In genomic region chr15:65133550-65134200, GRCh38 we compare ENCODE assay signal across 8 cellular contexts. TPM values are rescaled to one million over a fixed set of nuclear protein-coding genes. Genes with fewer than 3 reads are reported as not detected.
DNase-seq lines count a peak whose midpoint lies in the region; ATAC-seq and TF ChIP-seq lines count a peak whose summit lies in the region.

TSS of gene PDCD7 (minus strand) at chr15:65133808. CDS start at chr15:65133781, 27 bp downstream.

- H3K36me3 ChIP-seq in MM.1S (replicated peaks; ENCODE audit: insufficient read depth, low read length) (no peaks in the 10 kb centered on the region), neural progenitor cell (no peaks in the 10 kb centered on the region)

- peak within 1 kb of the TSS; percentile 92 for H3K4me2 ChIP-seq in H9 (ENCODE audit: insufficient read depth, insufficient read length, low read length)
- peak within 1 kb of the TSS; percentile 84 for H3K4me2 ChIP-seq in MM.1S (ENCODE audit: low read depth, low read length)
- H3K4me2 ChIP-seq in neural progenitor cell, result peak within 1 kb of the TSS; percentile 85

- H3K9me3 ChIP-seq in H9 (ENCODE audit: control insufficient read depth, low read depth, low read length) (peaks cover 9% of the 10 kb centered on the region), MM.1S (replicated peaks; ENCODE audit: insufficient read depth, low read length) (no peaks in the 10 kb centered on the region), neural progenitor cell (ENCODE audit: low read depth) (no peaks in the 10 kb centered on the region)

- H2BK12ac ChIP-seq in H9 (ENCODE audit: insufficient read length, low read depth, low read length), result no peak within 1 kb of the TSS

- no peak within 1 kb of the TSS for H3K27ac ChIP-seq in H9 (ENCODE audit: insufficient read length, low read depth, low read length)
- H3K27ac ChIP-seq in MM.1S (ENCODE audit: low read length), result peak within 1 kb of the TSS; percentile 85
- H3K27ac ChIP-seq in foreskin keratinocyte, result peak within 1 kb of the TSS; percentile 20
- no peak within 1 kb of the TSS for H3K27ac ChIP-seq in neural progenitor cell

- H2BK15ac ChIP-seq in H9 (ENCODE audit: low read depth, low read length), result no peak within 1 kb of the TSS

- no peaks in the 10 kb centered on the region for H3K79me2 ChIP-seq in H9 (ENCODE audit: insufficient read depth, low read length)
- peaks cover 40% of the 10 kb centered on the region for H3K79me2 ChIP-seq in MM.1S (ENCODE audit: low read length)
- H3K79me2 ChIP-seq in neural progenitor cell (ENCODE audit: low read depth), result peaks cover 29% of the 10 kb centered on the region

- TF ChIP-seq CTCF in H9 (conservative IDR thresholded peaks at IDR 0.05) (no peak), MM.1S (IDR thresholded peaks at IDR 0.05; ENCODE audit: low read length) (no peak), foreskin keratinocyte (conservative IDR thresholded peaks at IDR 0.05) (no peak), neural progenitor cell (IDR thresholded peaks at IDR 0.05) (no peak)

- H3K36me3 Mint-ChIP-seq in H9 (ENCODE audit: insufficient read depth in 1 of 3, low read depth in 3 of 3) (peaks cover 13 to 37% (median 37%) of the 10 kb centered on the region in 3 experiments), neural progenitor cell (peaks cover 29% of the 10 kb centered on the region)

- H2BK120ac ChIP-seq in H9 (ENCODE audit: low read depth, low read length, poor library complexity, severe bottlenecking), result no peak within 1 kb of the TSS

- H3K4me3 ChIP-seq in MM.1S (ENCODE audit: low read length) (peak within 1 kb of the TSS; percentile 95), neural progenitor cell (peak within 1 kb of the TSS; percentile 55)

- H3K4me1 Mint-ChIP-seq in H9 (peaks cover 10 to 23% of the 10 kb centered on the region in 2 experiments), neural progenitor cell (peaks cover 28% of the 10 kb centered on the region)

- H3F3A ChIP-seq in MM.1S (ENCODE audit: insufficient read depth, low read length) (peaks cover 6% of the 10 kb centered on the region; the same call in 1 of the 2 replicates), neural progenitor cell (ENCODE audit: low read depth) (no peaks in the 10 kb centered on the region)

- no peak within 1 kb of the TSS for H3K56ac ChIP-seq in H9 (ENCODE audit: insufficient read length, low read depth, low read length)

- no peaks in the 10 kb centered on the region for H4K20me1 ChIP-seq in H9 (ENCODE audit: control insufficient read depth, insufficient read depth, insufficient read length)
- H4K20me1 ChIP-seq in MM.1S (ENCODE audit: insufficient read depth, low read length), result no peaks in the 10 kb centered on the region
- H4K20me1 ChIP-seq in neural progenitor cell (ENCODE audit: low read depth), result peaks cover 33% of the 10 kb centered on the region

- no peak within 1 kb of the TSS for H3K23ac ChIP-seq in H9 (ENCODE audit: insufficient read length, low read depth, low read length)

- H3K9me3 Mint-ChIP-seq in H9 (peaks cover 32 to 35% of the 10 kb centered on the region in 2 experiments), neural progenitor cell (peaks cover 21% of the 10 kb centered on the region)

- H3K23me2 ChIP-seq in H9 (ENCODE audit: insufficient read length, low read depth, low read length, poor library complexity, severe bottlenecking), result no peaks in the 10 kb centered on the region

- no peak within 1 kb of the TSS for H4K8ac ChIP-seq in H9 (replicated peaks; ENCODE audit: insufficient read length, low read depth, low read length)

- no peak within 1 kb of the TSS for H4K91ac ChIP-seq in H9 (ENCODE audit: insufficient read length, low read depth, low read length)

- no peak within 1 kb of the TSS for H3K18ac ChIP-seq in H9 (ENCODE audit: insufficient read length, low read depth, low read length)

- H3K14ac ChIP-seq in H9 (ENCODE audit: insufficient read depth, low read length), result no peak within 1 kb of the TSS; the same call in 1 of the 2 replicates

- no peak within 1 kb of the TSS for H2BK5ac ChIP-seq in H9 (ENCODE audit: insufficient read length, low read length)

- no peak within 1 kb of the TSS for H2BK20ac ChIP-seq in H9 (ENCODE audit: low read depth, low read length, poor library complexity, severe bottlenecking)

- no peak within 1 kb of the TSS for H2AK5ac ChIP-seq in H9 (ENCODE audit: insufficient read length, low read length)

- peak within 1 kb of the TSS; percentile 85 for H3K9ac ChIP-seq in H9 (ENCODE audit: extremely low read depth, insufficient read length, low read length)
- peak within 1 kb of the TSS; percentile 88 for H3K9ac ChIP-seq in MM.1S (ENCODE audit: low read length)
- peak within 1 kb of the TSS; percentile 79 for H3K9ac ChIP-seq in neural progenitor cell

- peak within 1 kb of the TSS; percentile 6 for H4K5ac ChIP-seq in H9 (ENCODE audit: insufficient read length, low read depth, low read length)

- peak; percentile 84 for ATAC-seq in foreskin keratinocyte

- DNase-seq in ELF-1 (ENCODE audit: low read depth, low spot score) (peak; percentile 90), H9 (peak; percentile 87), MM.1S (peak; percentile 95), SIG-M5 (lab: John Stamatoyannopoulos, UW) (peak; percentile 47), activated gamma-delta T cell treated with Interleukin-2 at 50 U/mL for 16 hours (peak; percentile 79), foreskin keratinocyte (peak; percentile 68 to 85), neural progenitor cell (ENCODE audit: low spot score) (peak; percentile 92), stromal cell of bone marrow (ENCODE audit: low read depth) (peak; percentile 88)

- H2AFZ ChIP-seq in H9 (ENCODE audit: low read length) (peak within 1 kb of the TSS; percentile 76), MM.1S (ENCODE audit: low read length) (peak within 1 kb of the TSS; percentile 89), neural progenitor cell (replicated peaks) (peak within 1 kb of the TSS; percentile 81)

- H3K27me3 Mint-ChIP-seq in H9 (ENCODE audit: low read depth) (peaks cover 4% of the 10 kb centered on the region), neural progenitor cell (ENCODE audit: insufficient read depth, low read depth) (peaks cover 10% of the 10 kb centered on the region)

- H3K4me3 Mint-ChIP-seq in H9 (peak within 1 kb of the TSS; percentile 88 to 94), neural progenitor cell (peak within 1 kb of the TSS; percentile 96)

- no peak within 1 kb of the TSS for H3K4ac ChIP-seq in H9 (ENCODE audit: low read depth, low read length)

- H3K4me1 ChIP-seq in H9 (ENCODE audit: insufficient read depth, low read length), result no peaks in the 10 kb centered on the region; the same call in 1 of the 2 replicates
- H3K4me1 ChIP-seq in MM.1S (ENCODE audit: low read length), result no peaks in the 10 kb centered on the region
- H3K4me1 ChIP-seq in foreskin keratinocyte, result peaks cover 4% of the 10 kb centered on the region
- H3K4me1 ChIP-seq in neural progenitor cell, result no peaks in the 10 kb centered on the region

- H3T11ph ChIP-seq in H9 (ENCODE audit: low read length), result no peak within 1 kb of the TSS

- no peaks in the 10 kb centered on the region for H3K9me2 ChIP-seq in MM.1S (replicated peaks; ENCODE audit: insufficient read depth, low read length)

- H3K27me3 ChIP-seq in H9 (ENCODE audit: insufficient read depth, low read length) (no peaks in the 10 kb centered on the region), MM.1S (replicated peaks; ENCODE audit: insufficient read depth, low read length) (no peaks in the 10 kb centered on the region), foreskin keratinocyte (no peaks in the 10 kb centered on the region), neural progenitor cell (no peaks in the 10 kb centered on the region)

- WGBS in H9 (ENCODE audit: extremely low coverage, insufficient read length, low lambda C conversion rate), result no CpG with 5 or more reads among the region's 45 CpGs

- no peaks in the 10 kb centered on the region for H3K79me1 ChIP-seq in H9 (ENCODE audit: insufficient read depth, low read depth, low read length, poor library complexity, severe bottlenecking)

- peak within 1 kb of the TSS; percentile 96 to 98 (median 97) for H3K27ac Mint-ChIP-seq in H9
- H3K27ac Mint-ChIP-seq in neural progenitor cell, result peak within 1 kb of the TSS; percentile 99

RNA-seq across cellular contexts. Expression of gene PDCD7, which starts in this region (rescaled TPM):
- total RNA-seq in H9 (2021), result 35.2 and 38.1 TPM in 2 replicates
- 18.5 and 20.9 TPM in 2 replicates for total RNA-seq in foreskin keratinocyte
- 11.7 and 15.6 TPM in 2 replicates for polyA plus RNA-seq in foreskin keratinocyte
- 24.7 and 26.2 TPM in 2 replicates for total RNA-seq in neural progenitor cell (ENCODE audit: low replicate concordance)

Comparison
In these comparisons a context has a peak if more than half of its experiments do, and no peak if none do; other contexts are left out.
1. H3K27ac ChIP-seq: peak in MM.1S (single experiment) and foreskin keratinocyte (single experiment); none in H9 (single experiment) and neural progenitor cell (single experiment).
2. Peak in every context shown above with its lines, with median percentiles within 50 percentile points of each other: DNase-seq, H2AFZ ChIP-seq, H3K4me2 ChIP-seq and H3K9ac ChIP-seq.